In genomic region chr11:130449996-130450419, GRCh38 we compare ENCODE assay signal across 10 cellular contexts. TPM values are rescaled to one million over a fixed set of nuclear protein-coding genes. Genes with fewer than 3 reads are reported as not detected.
DNase-seq lines count a peak whose midpoint lies in the region; ATAC-seq and TF ChIP-seq lines count a peak whose summit lies in the region.
"Had no signal": no experiment of that assay in that cellular context is flagged by ENCODE, and none has a peak within 500 bp of the region (broad histone marks: within the 10 kb centered on the region; RNA-seq: fewer than 3 reads in every experiment).

No MANE protein-coding gene starts in this region.

- no peaks in the 10 kb centered on the region for H3K9me3 ChIP-seq in lung (ENCODE audit: control insufficient read depth in 2 of 2, insufficient read depth in 1 of 2, low read length in 1 of 2)
- H3K9me3 ChIP-seq in thyroid gland, result no peaks in the 10 kb centered on the region
- H3K9me3 ChIP-seq in naive thymus-derived CD4-positive, alpha-beta T cell (ENCODE audit: control insufficient read depth in 2 of 3, low read length in 3 of 3), result no peaks in the 10 kb centered on the region

- peak in 1 of 2 donors; percentile 78 for TF ChIP-seq POLR2A in thyroid gland (IDR thresholded peaks at IDR 0.05)

- POLR2A ChIA-PET in activated CD4-positive, alpha-beta T cell treated with anti-CD3 and anti-CD28 coated beads for 36 hours (lab: Charles Lee), result no interaction called here
- POLR2A ChIA-PET in naive thymus-derived CD4-positive, alpha-beta T cell (lab: Charles Lee), result no interaction called here

- H3K4me3 ChIP-seq in lung, result peak overlapping the region; percentile 42
- peak overlapping the region; percentile 50 to 90 (median 85) for H3K4me3 ChIP-seq in thyroid gland (replicated peaks in 1 of 3)
- no peak overlapping the region for H3K4me3 ChIP-seq in naive thymus-derived CD4-positive, alpha-beta T cell (ENCODE audit: low read length)

- H3K27me3 ChIP-seq in lung (ENCODE audit: control insufficient read depth, insufficient read depth) (no peaks in the 10 kb centered on the region), thyroid gland (no peaks in the 10 kb centered on the region)
- no peaks in the 10 kb centered on the region for H3K27me3 ChIP-seq in naive thymus-derived CD4-positive, alpha-beta T cell (ENCODE audit: control insufficient read depth in 2 of 2, insufficient read depth in 2 of 2, low read length in 2 of 2)

- H3K27me3 Mint-ChIP-seq in activated CD4-positive, alpha-beta T cell treated with anti-CD3 and anti-CD28 coated beads for 36 hours, result peaks cover 45% of the 10 kb centered on the region
- peaks cover 12% of the 10 kb centered on the region for H3K27me3 Mint-ChIP-seq in endothelial cell (ENCODE audit: unreplicated experiment)
- H3K27me3 Mint-ChIP-seq in naive thymus-derived CD4-positive, alpha-beta T cell, result peaks cover 9 to 74% (median 39%) of the 10 kb centered on the region in 5 donors

- peak; percentile 23 for DNase-seq in activated CD4-positive, alpha-beta T cell treated with anti-CD3 and anti-CD28 coated beads for 36 hours
- no peak for DNase-seq in activated CD4-positive, alpha-beta T cell treated with anti-CD3 and anti-CD28 coated beads, Interleukin-2, amount 50 U/mL, for 48 hours
- peak; percentile 68 for DNase-seq in endothelial cell (ENCODE audit: low spot score)
- peak; percentile 77 for DNase-seq in lung (ENCODE audit: low spot score)
- DNase-seq in thyroid gland, result peak; percentile 89 to 94
- no peak for DNase-seq in DMS114 treated with DMSO at 0.1 percent for 48 hours (lab: John Stamatoyannopoulos, UW; ENCODE audit: unreplicated experiment)
- no peak for DNase-seq in naive thymus-derived CD4-positive, alpha-beta T cell
- no peak for DNase-seq in DMS 273 (lab: John Stamatoyannopoulos, UW; ENCODE audit: unreplicated experiment)
- DNase-seq: hippocampal formation had no signal

- H3K9me3 Mint-ChIP-seq in activated CD4-positive, alpha-beta T cell treated with anti-CD3 and anti-CD28 coated beads for 36 hours (ENCODE audit: low read depth), result no peaks in the 10 kb centered on the region
- H3K9me3 Mint-ChIP-seq in endothelial cell (ENCODE audit: unreplicated experiment), result no peaks in the 10 kb centered on the region
- H3K9me3 Mint-ChIP-seq in naive thymus-derived CD4-positive, alpha-beta T cell, result peaks cover 0 to 1% (median 0%) of the 10 kb centered on the region in 11 donors

- H3K36me3 ChIP-seq in lung (ENCODE audit: control insufficient read depth in 2 of 2, insufficient read depth in 2 of 2, low read length in 2 of 2) (no peaks in the 10 kb centered on the region), thyroid gland (no peaks in the 10 kb centered on the region)
- no peaks in the 10 kb centered on the region for H3K36me3 ChIP-seq in naive thymus-derived CD4-positive, alpha-beta T cell (ENCODE audit: control insufficient read depth in 2 of 3, insufficient read depth in 3 of 3, low read length in 3 of 3)

- 19% methylated on average over 29 of the region's 29 CpGs for WGBS in lung, 2 donors
- WGBS in thyroid gland, 2 donors, result 10 to 23% methylated on average over 29 of the region's 29 CpGs

- H3K27ac Mint-ChIP-seq in activated CD4-positive, alpha-beta T cell treated with anti-CD3 and anti-CD28 coated beads for 36 hours, result no peak overlapping the region
- peak overlapping the region; percentile 50 for H3K27ac Mint-ChIP-seq in endothelial cell (ENCODE audit: unreplicated experiment)
- no peak overlapping the region for H3K27ac Mint-ChIP-seq in naive thymus-derived CD4-positive, alpha-beta T cell

- no peak for ATAC-seq in activated CD4-positive, alpha-beta T cell treated with anti-CD3 and anti-CD28 coated beads for 36 hours
- peak; percentile 70 for ATAC-seq in lung (ENCODE audit: insufficient read depth, low FRiP score)
- no peak for ATAC-seq in naive thymus-derived CD4-positive, alpha-beta T cell
- ATAC-seq: HCT116 had no signal

- peak; percentile 63 for TF ChIP-seq CTCF in endothelial cell (IDR thresholded peaks at IDR 0.05; ENCODE audit: unreplicated experiment)
- TF ChIP-seq CTCF in lung (IDR thresholded peaks at IDR 0.05; ENCODE audit: control extremely low read depth, extremely low read depth), result no peak
- TF ChIP-seq CTCF in thyroid gland (IDR thresholded peaks at IDR 0.05), result peak; percentile 49 to 90 (median 69)

- H3K4me1 ChIP-seq in lung (ENCODE audit: control insufficient read depth in 2 of 2, insufficient read depth in 2 of 2, low read length in 2 of 2) (peaks cover 8 to 13% of the 10 kb centered on the region in 2 donors), thyroid gland (peaks cover 33 to 36% of the 10 kb centered on the region in 2 donors)
- no peaks in the 10 kb centered on the region for H3K4me1 ChIP-seq in naive thymus-derived CD4-positive, alpha-beta T cell (ENCODE audit: control insufficient read depth in 2 of 2, insufficient read depth in 2 of 2, low read length in 2 of 2)

- no peak overlapping the region for H3K4me3 Mint-ChIP-seq in activated CD4-positive, alpha-beta T cell treated with anti-CD3 and anti-CD28 coated beads for 36 hours
- peak overlapping the region; percentile 90 for H3K4me3 Mint-ChIP-seq in endothelial cell (ENCODE audit: unreplicated experiment)
- H3K4me3 Mint-ChIP-seq in naive thymus-derived CD4-positive, alpha-beta T cell, result peak overlapping the region in 2 of 10 donors; percentile 40 to 50

- peak overlapping the region; percentile 48 to 92 for H3K27ac ChIP-seq in lung (ENCODE audit: low read depth in 1 of 2, low read length in 1 of 2)
- peak overlapping the region; percentile 68 to 82 (median 77) for H3K27ac ChIP-seq in thyroid gland
- H3K27ac ChIP-seq in naive thymus-derived CD4-positive, alpha-beta T cell (ENCODE audit: low read depth, low read length), result no peak overlapping the region

- CTCF ChIA-PET in activated CD4-positive, alpha-beta T cell treated with anti-CD3 and anti-CD28 coated beads for 36 hours (lab: Charles Lee), result interaction anchor here (0.6 to 1.6 kb wide), 3 partner anchors 8 to 354 kb away, joined by 3 to 6 read pairs (median 4); no protein-coding TSS in a partner anchor
- CTCF ChIA-PET in naive thymus-derived CD4-positive, alpha-beta T cell (lab: Charles Lee), result no interaction called here

- peaks cover 9% of the 10 kb centered on the region for H3K4me1 Mint-ChIP-seq in activated CD4-positive, alpha-beta T cell treated with anti-CD3 and anti-CD28 coated beads for 36 hours
- H3K4me1 Mint-ChIP-seq in endothelial cell (ENCODE audit: unreplicated experiment), result peaks cover 18% of the 10 kb centered on the region
- peaks cover 0 to 11% (median 4%) of the 10 kb centered on the region in 7 donors for H3K4me1 Mint-ChIP-seq in naive thymus-derived CD4-positive, alpha-beta T cell

- no peaks in the 10 kb centered on the region for H3K36me3 Mint-ChIP-seq in activated CD4-positive, alpha-beta T cell treated with anti-CD3 and anti-CD28 coated beads for 36 hours (ENCODE audit: low read depth)
- no peaks in the 10 kb centered on the region for H3K36me3 Mint-ChIP-seq in endothelial cell (ENCODE audit: low read depth, unreplicated experiment)
- no peaks in the 10 kb centered on the region for H3K36me3 Mint-ChIP-seq in naive thymus-derived CD4-positive, alpha-beta T cell

- intact Hi-C loops in activated CD4-positive, alpha-beta T cell treated with anti-CD3 and anti-CD28 coated beads for 36 hours (cut with DNase I, micrococcal nuclease), result no loop called here
- intact Hi-C loops in thyroid gland (cut with DNase I), result loop anchor here (10.0 kb wide), 1 partner anchor 85 kb away; no protein-coding TSS in a partner anchor
- intact Hi-C loops in naive thymus-derived CD4-positive, alpha-beta T cell (cut with micrococcal nuclease), result no loop called here

RNA-seq across cellular contexts. Expression of gene ADAMTS15, which starts 1.6 kb away (rescaled TPM):
- total RNA-seq in activated CD4-positive, alpha-beta T cell treated with anti-CD3 and anti-CD28 coated beads for 36 hours, result not detected
- total RNA-seq in endothelial cell (ENCODE audit: unreplicated experiment) (4.9 TPM), lung (10 to 100 TPM; 17.6 to 22.9 TPM), thyroid gland (10 to 100 TPM; 11.2 to 29.2 (median 23.5) TPM)
- polyA plus RNA-seq in lung, result 1 to 10 TPM; 4.4 to 9.0 TPM
- under 1 TPM in 1 of 5 experiments, not detected in 4; 0.12 TPM for total RNA-seq in naive thymus-derived CD4-positive, alpha-beta T cell
- not detected for polyA plus RNA-seq in naive thymus-derived CD4-positive, alpha-beta T cell

RNA-seq across cellular contexts. Expression of gene ADAMTS8, which starts 21.6 kb away (rescaled TPM):
- not detected for total RNA-seq in activated CD4-positive, alpha-beta T cell treated with anti-CD3 and anti-CD28 coated beads for 36 hours
- 0.31 TPM for total RNA-seq in endothelial cell (ENCODE audit: unreplicated experiment)
- total RNA-seq in lung, result 10 to 100 TPM; 11.3 to 47.7 TPM
- polyA plus RNA-seq in lung, result 10 to 100 TPM; 18.3 to 25.9 TPM
- under 1 TPM in 2 of 4 donors, not detected in 2; 0.38 to 0.56 TPM for total RNA-seq in thyroid gland
- not detected for total RNA-seq in naive thymus-derived CD4-positive, alpha-beta T cell
- not detected for polyA plus RNA-seq in naive thymus-derived CD4-positive, alpha-beta T cell

Comparison
In these comparisons a context has a peak if more than half of its experiments do, and no peak if none do; other contexts are left out.
1. DNase-seq: peak in activated CD4-positive, alpha-beta T cell treated with anti-CD3 and anti-CD28 coated beads for 36 hours (single experiment), endothelial cell (single experiment), lung (single experiment) and thyroid gland (2 of 2); none in activated CD4-positive, alpha-beta T cell treated with anti-CD3 and anti-CD28 coated beads, Interleukin-2, amount 50 U/mL, for 48 hours (0 of 2), DMS114 treated with DMSO at 0.1 percent for 48 hours (single experiment), naive thymus-derived CD4-positive, alpha-beta T cell (0 of 9) and DMS 273 (single experiment).